17 cellular contexts compared by ENCODE assay signal in genomic region chr2:9298583-9298982, GRCh38.
"Had no signal": no experiment of that assay in that cellular context is flagged by ENCODE, and none has a peak within 500 bp of the region (broad histone marks: within the 10 kb centered on the region; RNA-seq: fewer than 3 reads in every experiment).

No MANE protein-coding gene starts in this region.

- H3K27me3 ChIP-seq: neutrophil had no signal

- H3K27ac ChIP-seq: neutrophil, parathyroid adenoma had no signal

- DNase-seq: activated CD4-positive, alpha-beta T cell treated with anti-CD3 and anti-CD28 coated beads, Interleukin-2, amount 10 ng/mL, durations not matched to agents 24 days and 14 days; activated CD8-positive, alpha-beta memory T cell treated with anti-CD3 and anti-CD28 coated beads, Interleukin-2, amount 10 ng/mL, durations not matched to agents 7 days and 5 days; activated CD8-positive, alpha-beta T cell treated with anti-CD3 and anti-CD28 coated beads for 36 hours; activated gamma-delta T cell treated with Interleukin-2 at 50 U/mL for 16 hours; cerebellar nuclear complex; cortex of kidney; erythroblast; foreskin melanocyte; glutamatergic neuron; midbrain; stimulated activated CD4-positive, alpha-beta T cell treated with anti-CD3 and anti-CD28 coated beads, Interleukin-4, amount 100 ng/mL, for 1 hour; stimulated activated naive CD4-positive, alpha-beta T cell had no signal

- H3K9me3 ChIP-seq: neutrophil had no signal

- H3K36me3 ChIP-seq: neutrophil had no signal

- H3K9ac ChIP-seq: parathyroid adenoma had no signal

- ATAC-seq: activated CD8-positive, alpha-beta memory T cell treated with anti-CD3 and anti-CD28 coated beads, Interleukin-2, amount 10 ng/mL, durations not matched to agents 7 days and 5 days; activated CD8-positive, alpha-beta T cell treated with anti-CD3 and anti-CD28 coated beads for 36 hours; activated naive CD4-positive, alpha-beta T cell treated with anti-CD3 and anti-CD28 coated beads, Interleukin-2, amount 50 U/mL, for 72 hours; natural killer cell treated with Interleukin-12 subunit alpha and Interleukin-12 subunit beta and Interleukin-15 and Interleukin-18, amount 100 ng/mL, for 72 hours; SK-N-SH treated with all-trans-retinoic acid at 6 μM for 48 hours had no signal

- H2AFZ ChIP-seq: parathyroid adenoma had no signal
